Comparison of ENCODE assay signal across 28 cellular contexts in genomic region chr6:162249907-162250642, GRCh38.
"Had no signal": no experiment of that assay in that cellular context is flagged by ENCODE, and none has a peak within 500 bp of the region (broad histone marks: within the 10 kb centered on the region; RNA-seq: fewer than 3 reads in every experiment).

No MANE protein-coding gene starts in this region.

- ATAC-seq: activated CD8-positive, alpha-beta T cell treated with anti-CD3 and anti-CD28 coated beads for 36 hours; activated T-cell treated with anti-CD3 and anti-CD28 coated beads, Interleukin-2, amount 50 U/mL, for 72 hours; T-helper 17 cell had no signal

- H3K4me3 Mint-ChIP-seq: activated CD8-positive, alpha-beta T cell treated with anti-CD3 and anti-CD28 coated beads for 36 hours; activated naive CD4-positive, alpha-beta T cell treated with anti-CD3 and anti-CD28 coated beads, Interleukin-2, amount 10 ng/mL, durations not matched to agents 7 days and 5 days; activated naive CD8-positive, alpha-beta T cell treated with anti-CD3 and anti-CD28 coated beads, Interleukin-2, amount 10 ng/mL, durations not matched to agents 7 days and 5 days; activated T-cell treated with anti-CD3 and anti-CD28 coated beads, Interleukin-2, amount 50 U/mL, for 72 hours; T-helper 17 cell had no signal

- FAIRE-seq: bronchial epithelial cell, RCC 7860, TTC549 had no signal

- H3K27me3 ChIP-seq: adrenal gland, SJSA1 had no signal

- H3K9me3 Mint-ChIP-seq: activated naive CD4-positive, alpha-beta T cell treated with anti-CD3 and anti-CD28 coated beads, Interleukin-2, amount 10 ng/mL, durations not matched to agents 7 days and 5 days; activated naive CD8-positive, alpha-beta T cell treated with anti-CD3 and anti-CD28 coated beads, Interleukin-2, amount 10 ng/mL, durations not matched to agents 7 days and 5 days; activated T-cell treated with anti-CD3 and anti-CD28 coated beads, Interleukin-2, amount 50 U/mL, for 72 hours; activated T-helper 2 cell treated with anti-CD3 and anti-CD28 coated beads, Interferon-gamma antibody, Interleukin-2, Interleukin-4, amounts not matched to agents 10 μg/mL and 5 μg/mL and 100 μg/mL, durations not matched to agents 14 hours and 24 hours and 36 hours had no signal

- H3K4me3 ChIP-seq: adrenal gland, SJSA1 had no signal

- H3K9me3 ChIP-seq: adrenal gland, SJSA1 had no signal

- H3K36me3 ChIP-seq: adrenal gland, SJSA1 had no signal

- H3K36me3 Mint-ChIP-seq: activated naive CD4-positive, alpha-beta T cell treated with anti-CD3 and anti-CD28 coated beads, Interleukin-2, amount 10 ng/mL, durations not matched to agents 7 days and 5 days; activated naive CD8-positive, alpha-beta T cell treated with anti-CD3 and anti-CD28 coated beads, Interleukin-2, amount 10 ng/mL, durations not matched to agents 7 days and 5 days had no signal

- H3K4me1 Mint-ChIP-seq: activated naive CD4-positive, alpha-beta T cell treated with anti-CD3 and anti-CD28 coated beads, Interleukin-2, amount 10 ng/mL, durations not matched to agents 7 days and 5 days; activated naive CD8-positive, alpha-beta T cell treated with anti-CD3 and anti-CD28 coated beads, Interleukin-2, amount 10 ng/mL, durations not matched to agents 7 days and 5 days; T-helper 17 cell had no signal

- H3K27ac ChIP-seq: adrenal gland, SJSA1, VCaP had no signal

- DNase-seq: activated CD4-positive, alpha-beta T cell treated with anti-CD3 and anti-CD28 coated beads, Interleukin-2, amount 50 U/mL, for 1 hour; activated CD4-positive, CD25-positive, alpha-beta regulatory T cell; activated CD8-positive, alpha-beta memory T cell treated with anti-CD3 and anti-CD28 coated beads, Interleukin-2, amount 50 U/mL, for 4 hours; activated CD8-positive, alpha-beta T cell treated with anti-CD3 and anti-CD28 coated beads for 36 hours; activated gamma-delta T cell treated with Interleukin-2 at 50 U/mL for 16 hours; activated naive CD4-positive, alpha-beta T cell treated with anti-CD3 and anti-CD28 coated beads, Interleukin-2, amount 10 ng/mL, durations not matched to agents 7 days and 5 days; activated naive CD8-positive, alpha-beta T cell treated with anti-CD3 and anti-CD28 coated beads, Interleukin-2, amount 10 ng/mL, durations not matched to agents 7 days and 5 days; activated T-cell treated with anti-CD3 and anti-CD28 coated beads, Interleukin-2, amount 50 U/mL, for 72 hours; adrenal gland; aorta; central memory CD4-positive, alpha-beta T cell; Kasumi-1; KBM-7; NCI-H1105 treated with DMSO at 0.1 percent for 48 hours; NCI-H1436 treated with DMSO at 0.1 percent for 48 hours; NCI-H187; NCI-H2081; NCI-H446; NCI-H524; SHP77; T-helper 17 cell; T1000 had no signal

- H3K27me3 Mint-ChIP-seq: activated CD8-positive, alpha-beta T cell treated with anti-CD3 and anti-CD28 coated beads for 36 hours; activated naive CD4-positive, alpha-beta T cell treated with anti-CD3 and anti-CD28 coated beads, Interleukin-2, amount 10 ng/mL, durations not matched to agents 7 days and 5 days; activated naive CD8-positive, alpha-beta T cell treated with anti-CD3 and anti-CD28 coated beads, Interleukin-2, amount 10 ng/mL, durations not matched to agents 7 days and 5 days; T-helper 17 cell had no signal

- H3K4me1 ChIP-seq: adrenal gland, SJSA1 had no signal

- H3K27ac Mint-ChIP-seq: activated CD8-positive, alpha-beta T cell treated with anti-CD3 and anti-CD28 coated beads for 36 hours; activated naive CD4-positive, alpha-beta T cell treated with anti-CD3 and anti-CD28 coated beads, Interleukin-2, amount 10 ng/mL, durations not matched to agents 7 days and 5 days; activated naive CD8-positive, alpha-beta T cell treated with anti-CD3 and anti-CD28 coated beads, Interleukin-2, amount 10 ng/mL, durations not matched to agents 7 days and 5 days; activated T-cell treated with anti-CD3 and anti-CD28 coated beads, Interleukin-2, amount 50 U/mL, for 72 hours; activated T-helper 2 cell treated with anti-CD3 and anti-CD28 coated beads, Interferon-gamma antibody, Interleukin-2, Interleukin-4, amounts not matched to agents 10 μg/mL and 5 μg/mL and 100 μg/mL, durations not matched to agents 14 hours and 24 hours and 36 hours; T-helper 17 cell had no signal
